24 cellular contexts compared by ENCODE assay signal in the genomic region with DNA sequence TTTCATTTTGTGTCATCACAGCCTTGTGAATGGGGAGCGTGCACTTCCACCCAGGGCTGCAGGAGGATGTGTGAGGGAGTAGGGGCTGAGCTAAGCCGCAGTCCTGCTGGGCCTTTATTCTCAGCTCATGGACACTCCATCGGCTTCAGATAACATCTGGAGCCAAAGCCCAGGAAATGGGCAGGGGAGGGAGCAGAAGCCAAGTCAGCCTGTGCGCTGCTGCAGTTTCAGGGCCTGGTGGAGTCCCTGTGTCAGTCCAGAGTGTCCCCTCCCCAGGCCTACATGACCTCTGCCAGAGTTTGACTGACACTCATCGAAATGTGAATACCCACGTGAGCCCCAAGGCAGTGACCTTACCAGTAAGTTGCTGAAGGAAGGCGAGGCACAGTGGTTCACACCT.
"Had no signal": no experiment of that assay in that cellular context is flagged by ENCODE, and none has a peak within 500 bp of the region (broad histone marks: within the 10 kb centered on the region; RNA-seq: fewer than 3 reads in every experiment).

No MANE protein-coding gene starts in this region.

- H3K4me3 ChIP-seq: esophagus squamous epithelium, gastroesophageal sphincter, lower lobe of right lung, sigmoid colon, smooth muscle cell, stomach, transverse colon had no signal

- H3K9me3 Mint-ChIP-seq: activated naive CD4-positive, alpha-beta T cell treated with anti-CD3 and anti-CD28 coated beads, Interleukin-2, amount 50 U/mL, for 72 hours; activated T-helper 17 cell treated with anti-CD3 and anti-CD28 coated beads, Interleukin-2, amount 50 U/mL, for 72 hours; central memory CD8-positive, alpha-beta T cell; effector memory CD8-positive, alpha-beta T cell; naive B cell; neural crest cell; stimulated activated memory B cell treated with anti-CD40 and anti-IgM and Interleukin-4, amounts not matched to agents 10 μg/mL and 1 μg/mL and 100 μg/mL, for 72 hours; T-helper 2 cell treated with Interferon-gamma antibody and Interleukin-4, amounts not matched to agents 5 μg/mL and 100 μg/mL, for 36 hours had no signal

- H3K4me1 Mint-ChIP-seq: central memory CD8-positive, alpha-beta T cell; naive B cell had no signal

- H3K27ac Mint-ChIP-seq: activated naive CD4-positive, alpha-beta T cell treated with anti-CD3 and anti-CD28 coated beads, Interleukin-2, amount 50 U/mL, for 72 hours; activated T-helper 17 cell treated with anti-CD3 and anti-CD28 coated beads, Interleukin-2, amount 50 U/mL, for 72 hours; progenitor cell of endocrine pancreas; stimulated activated memory B cell treated with anti-CD40 and anti-IgM and Interleukin-4, amounts not matched to agents 10 μg/mL and 1 μg/mL and 100 μg/mL, for 72 hours; T-helper 2 cell treated with Interferon-gamma antibody and Interleukin-4, amounts not matched to agents 5 μg/mL and 100 μg/mL, for 36 hours had no signal

- H3K36me3 ChIP-seq: esophagus squamous epithelium, gastroesophageal sphincter, lower lobe of right lung, sigmoid colon, stomach, transverse colon, WERI-Rb-1 had no signal

- DNase-seq: activated CD4-positive, alpha-beta T cell treated with anti-CD3 and anti-CD28 coated beads for 1 hour; activated T-cell treated with anti-CD3 and anti-CD28 coated beads, Interleukin-2, amount 50 U/mL, for 1 hour; effector memory CD8-positive, alpha-beta T cell; esophagus squamous epithelium; head of caudate nucleus; hypothalamus; left colon; lower lobe of right lung; naive B cell; retina; sigmoid colon; stimulated activated CD4-positive, alpha-beta T cell treated with anti-CD3 and anti-CD28 coated beads, Interleukin-15, amount 100 ng/mL, for 24 hours; stomach; transverse colon; WERI-Rb-1 had no signal

- H3K4me3 Mint-ChIP-seq: activated T-helper 17 cell treated with anti-CD3 and anti-CD28 coated beads, Interleukin-2, amount 50 U/mL, for 72 hours; central memory CD8-positive, alpha-beta T cell; effector memory CD8-positive, alpha-beta T cell; naive B cell; neural crest cell; stimulated activated memory B cell treated with anti-CD40 and anti-IgM and Interleukin-4, amounts not matched to agents 10 μg/mL and 1 μg/mL and 100 μg/mL, for 72 hours; T-helper 2 cell treated with Interferon-gamma antibody and Interleukin-4, amounts not matched to agents 5 μg/mL and 100 μg/mL, for 36 hours had no signal

- H3K4me2 ChIP-seq: smooth muscle cell had no signal

- H3K27me3 ChIP-seq: esophagus squamous epithelium, gastroesophageal sphincter, sigmoid colon, stomach, transverse colon had no signal

- H3K36me3 Mint-ChIP-seq: activated naive CD4-positive, alpha-beta T cell treated with anti-CD3 and anti-CD28 coated beads, Interleukin-2, amount 50 U/mL, for 72 hours; naive B cell; stimulated activated memory B cell treated with anti-CD40 and anti-IgM and Interleukin-4, amounts not matched to agents 10 μg/mL and 1 μg/mL and 100 μg/mL, for 72 hours had no signal

- H3K27ac ChIP-seq: esophagus squamous epithelium, gastroesophageal sphincter, lower lobe of right lung, sigmoid colon, stomach, transverse colon, WERI-Rb-1 had no signal

- H3K27me3 Mint-ChIP-seq: activated T-helper 17 cell treated with anti-CD3 and anti-CD28 coated beads, Interleukin-2, amount 50 U/mL, for 72 hours; central memory CD8-positive, alpha-beta T cell; effector memory CD8-positive, alpha-beta T cell; naive B cell; progenitor cell of endocrine pancreas; stimulated activated memory B cell treated with anti-CD40 and anti-IgM and Interleukin-4, amounts not matched to agents 10 μg/mL and 1 μg/mL and 100 μg/mL, for 72 hours had no signal

- ATAC-seq: activated naive CD4-positive, alpha-beta T cell treated with anti-CD3 and anti-CD28 coated beads, Interleukin-2, amount 50 U/mL, for 72 hours; activated T-helper 17 cell treated with anti-CD3 and anti-CD28 coated beads, Interleukin-2, amount 50 U/mL, for 72 hours; effector memory CD8-positive, alpha-beta T cell; gastroesophageal sphincter; left colon; lower lobe of right lung; stimulated activated memory B cell treated with anti-CD40 and anti-IgM and Interleukin-4, amounts not matched to agents 10 μg/mL and 1 μg/mL and 100 μg/mL, for 72 hours had no signal

- H3K9me3 ChIP-seq: esophagus squamous epithelium, gastroesophageal sphincter, lower lobe of right lung, sigmoid colon, stomach, transverse colon had no signal
